In genomic region chr12:51974646-51975045, GRCh38 we compare ENCODE assay signal across 1 cellular context.
TF ChIP-seq lines count a peak whose summit lies in the region.

No MANE protein-coding gene starts in this region.

TF ChIP-seq in GM23338, 12 proteins besides CTCF, POLR2A, EP300 and RAD21 (continued from another document):
- no peak for TF ChIP-seq ZNF462 (CRISPR knock-in tag; IDR thresholded peaks at IDR 0.05)
- no peak for TF ChIP-seq STAT1 (IDR thresholded peaks at IDR 0.05; ENCODE audit: unreplicated experiment)
- TF ChIP-seq EZH2 (IDR thresholded peaks at IDR 0.05; ENCODE audit: low read depth, unreplicated experiment), result no peak
